In genomic region chr10:63940277-63940972, GRCh38 we compare ENCODE assay signal across 1 cellular context.
TF ChIP-seq lines count a peak whose summit lies in the region.

No MANE protein-coding gene starts in this region.

TF ChIP-seq in GM23338, 12 proteins besides CTCF, POLR2A, EP300 and RAD21:
- TF ChIP-seq ZNF462 (CRISPR knock-in tag; IDR thresholded peaks at IDR 0.05) (no peak), EZH2 (IDR thresholded peaks at IDR 0.05; ENCODE audit: low read depth, unreplicated experiment) (no peak), POLR2AphosphoS5 (IDR thresholded peaks at IDR 0.05; ENCODE audit: low read depth) (no peak), JUNB (IDR thresholded peaks at IDR 0.05; ENCODE audit: unreplicated experiment) (no peak), REST (IDR thresholded peaks at IDR 0.05; ENCODE audit: unreplicated experiment) (no peak), STAT1 (IDR thresholded peaks at IDR 0.05; ENCODE audit: unreplicated experiment) (no peak), EZH2phosphoT487 (IDR thresholded peaks at IDR 0.05; ENCODE audit: unreplicated experiment) (no peak), ZNF331 (CRISPR knock-in tag; IDR thresholded peaks at IDR 0.05; ENCODE audit: low read depth) (no peak), ETS1 (IDR thresholded peaks at IDR 0.05) (no peak), ZNF114 (CRISPR knock-in tag; IDR thresholded peaks at IDR 0.05) (no peak), CREB1 (CRISPR knock-in tag; IDR thresholded peaks at IDR 0.05; ENCODE audit: low read depth) (no peak), NANOG (IDR thresholded peaks at IDR 0.05; ENCODE audit: borderline replicate concordance) (no peak)
